Comparison of ENCODE assay signal across 8 cellular contexts in the genomic region with DNA sequence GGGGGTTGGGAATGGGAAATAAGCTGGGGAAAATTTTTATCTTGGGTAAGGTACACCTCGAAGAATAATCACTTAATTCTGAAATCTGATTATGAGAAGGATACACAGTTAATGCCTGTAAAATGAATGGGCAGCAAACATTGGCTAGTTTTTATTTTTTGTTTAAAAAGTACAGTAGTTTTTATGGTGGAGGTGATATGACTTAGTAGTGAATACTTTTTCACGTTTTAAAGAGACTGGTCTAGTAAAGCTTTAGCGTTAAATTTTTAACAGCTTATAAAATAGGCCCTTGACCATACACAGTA. TPM values are rescaled to one million over a fixed set of nuclear protein-coding genes. Genes with fewer than 3 reads are reported as not detected.
DNase-seq lines count a peak whose midpoint lies in the region; ATAC-seq and TF ChIP-seq lines count a peak whose summit lies in the region.

No MANE protein-coding gene starts in this region.

- no peaks in the 10 kb centered on the region for H3K27me3 ChIP-seq in dorsolateral prefrontal cortex

- intact Hi-C loops in dorsolateral prefrontal cortex (cut with DNase I): loop anchor here in 1 of 2 donors (5.0 kb wide), 2 partner anchors 97 to 158 kb away; partner anchors contain the start of gene RSBN1L

- no peak for TF ChIP-seq POLR2A in NB4 (IDR thresholded peaks at IDR 0.05; ENCODE audit: extremely low read depth, insufficient read length)

- H3K27ac Mint-ChIP-seq in nephron: peak overlapping the region; percentile 93 to 98 (median 95)

- no peak for DNase-seq in AG10803 (ENCODE audit: low read depth)
- DNase-seq in NB4 (ENCODE audit: low read depth): no peak
- no peak for DNase-seq in dorsolateral prefrontal cortex
- DNase-seq in stimulated activated CD4-positive, alpha-beta T cell treated with anti-CD3 and anti-CD28 coated beads, Interleukin-12 subunit alpha, Interleukin-12 subunit beta, amount 100 ng/mL, for 4 hours: no peak
- DNase-seq in NCI-H1048 (lab: John Stamatoyannopoulos, UW): no peak

- H3K27ac ChIP-seq in dorsolateral prefrontal cortex: peak overlapping the region in 53 of 59 donors; percentile 11 to 98 (median 93)

- no peak for TF ChIP-seq CTCF in AG10803 (conservative IDR thresholded peaks at IDR 0.05; ENCODE audit: low read length)
- no peak for TF ChIP-seq CTCF in NB4 (IDR thresholded peaks at IDR 0.05; ENCODE audit: low read depth, low read length)
- TF ChIP-seq CTCF in dorsolateral prefrontal cortex (IDR thresholded peaks at IDR 0.05 in 54 of 56, conservative IDR thresholded peaks at IDR 0.05 in 2 of 56; ENCODE audit: low read depth in 1 of 56, partially characterized antibody in 56 of 56): no peak
- no peak for TF ChIP-seq CTCF in nephron (IDR thresholded peaks at IDR 0.05; ENCODE audit: unreplicated experiment in 3 of 3)

- peak overlapping the region; percentile 89 to 96 (median 93) for H3K4me3 Mint-ChIP-seq in nephron

- peak overlapping the region; percentile 100 for H3K4me3 ChIP-seq in AG10803 (ENCODE audit: low read length)
- peak overlapping the region; percentile 97 for H3K4me3 ChIP-seq in NB4 (ENCODE audit: low read depth, low read length)
- peak overlapping the region; percentile 57 to 99 (median 93) for H3K4me3 ChIP-seq in dorsolateral prefrontal cortex

- H3K4me1 Mint-ChIP-seq in nephron: peaks cover 33% of the 10 kb centered on the region

- no peaks in the 10 kb centered on the region for H3K9me3 Mint-ChIP-seq in nephron

- no peak for ATAC-seq in HG02798 (IDR thresholded peaks at IDR 0.05; ENCODE audit: poor library complexity, unreplicated experiment)
- ATAC-seq in HG02884 (IDR thresholded peaks at IDR 0.05; ENCODE audit: unreplicated experiment): no peak

- H3K36me3 Mint-ChIP-seq in nephron (ENCODE audit: low read depth): peaks cover 11% of the 10 kb centered on the region

- no peaks in the 10 kb centered on the region for H3K27me3 Mint-ChIP-seq in nephron (ENCODE audit: low read depth)

RNA-seq across cellular contexts. Expression of gene PTPN12, which starts 1.8 kb away (rescaled TPM):
- 10 to 100 TPM; 45.3 to 86.5 (median 60.7) TPM for total RNA-seq in dorsolateral prefrontal cortex
